ENCODE assay signal across 8 cellular contexts in genomic region chr11:64878223-64878493, GRCh38. TPM values are rescaled to one million over a fixed set of nuclear protein-coding genes. Genes with fewer than 3 reads are reported as not detected.
DNase-seq lines count a peak whose midpoint lies in the region; ATAC-seq and TF ChIP-seq lines count a peak whose summit lies in the region.

No MANE protein-coding gene starts in this region.

- H3K27me3 Mint-ChIP-seq in CD14-positive monocyte (ENCODE audit: low read depth in 3 of 3) = peaks cover 0 to 20% (median 9%) of the 10 kb centered on the region in 3 donors
- no peaks in the 10 kb centered on the region for H3K27me3 Mint-ChIP-seq in stimulated activated memory B cell treated with anti-CD40 and anti-IgM and Interleukin-4, amounts not matched to agents 10 μg/mL and 1 μg/mL and 100 μg/mL, for 72 hours

- H3K4me3 Mint-ChIP-seq in CD14-positive monocyte = peak overlapping the region; percentile 96 to 100
- peak overlapping the region; percentile 95 for H3K4me3 Mint-ChIP-seq in stimulated activated memory B cell treated with anti-CD40 and anti-IgM and Interleukin-4, amounts not matched to agents 10 μg/mL and 1 μg/mL and 100 μg/mL, for 72 hours

- intact Hi-C loops in CD14-positive monocyte (cut with micrococcal nuclease) = loop anchor here in 1 of 2 donors (1.0 kb wide), 1 partner anchor 8 kb away; no protein-coding TSS in a partner anchor

- H3K4me1 ChIP-seq in iPS DF 6.9 (ENCODE audit: control insufficient read depth, insufficient read depth, low read length) = peaks cover 9% of the 10 kb centered on the region

- no peaks in the 10 kb centered on the region for H3K9me3 ChIP-seq in iPS DF 6.9 (ENCODE audit: control insufficient read depth, insufficient read depth, low read length)

- no peak for TF ChIP-seq CTCF in CD14-positive monocyte (IDR thresholded peaks at IDR 0.05)

- DNase-seq in CD14-positive monocyte (ENCODE audit: low spot score) = no peak
- DNase-seq in activated naive CD4-positive, alpha-beta T cell treated with anti-CD3 and anti-CD28 coated beads, Interleukin-2, amount 50 U/mL, for 72 hours (ENCODE audit: low spot score in 2 of 2) = no peak
- no peak for DNase-seq in iPS DF 6.9 (ENCODE audit: low read depth, low spot score)
- DNase-seq in G401 (ENCODE audit: low spot score) = no peak
- DNase-seq in NCI-H446 (lab: John Stamatoyannopoulos, UW) = no peak
- no peak for DNase-seq in islet precursor cell

- WGBS in iPS DF 6.9 (ENCODE audit: insufficient coverage, insufficient read length) = no CpG with 5 or more reads among the region's 21 CpGs

- no peak overlapping the region for H3K27ac ChIP-seq in iPS DF 6.9 (ENCODE audit: low read length)

- H3K27ac Mint-ChIP-seq in CD14-positive monocyte = peak overlapping the region; percentile 83 to 100 (median 92)
- peak overlapping the region; percentile 87 to 97 for H3K27ac Mint-ChIP-seq in activated naive CD4-positive, alpha-beta T cell treated with anti-CD3 and anti-CD28 coated beads, Interleukin-2, amount 50 U/mL, for 72 hours
- H3K27ac Mint-ChIP-seq in stimulated activated memory B cell treated with anti-CD40 and anti-IgM and Interleukin-4, amounts not matched to agents 10 μg/mL and 1 μg/mL and 100 μg/mL, for 72 hours = peak overlapping the region; percentile 86

- H3K4me1 Mint-ChIP-seq in CD14-positive monocyte = peaks cover 64% of the 10 kb centered on the region
- peaks cover 61% of the 10 kb centered on the region for H3K4me1 Mint-ChIP-seq in stimulated activated memory B cell treated with anti-CD40 and anti-IgM and Interleukin-4, amounts not matched to agents 10 μg/mL and 1 μg/mL and 100 μg/mL, for 72 hours

- peaks cover 0 to 5% (median 0%) of the 10 kb centered on the region in 7 donors for H3K9me3 Mint-ChIP-seq in CD14-positive monocyte
- H3K9me3 Mint-ChIP-seq in activated naive CD4-positive, alpha-beta T cell treated with anti-CD3 and anti-CD28 coated beads, Interleukin-2, amount 50 U/mL, for 72 hours = no peaks in the 10 kb centered on the region
- no peaks in the 10 kb centered on the region for H3K9me3 Mint-ChIP-seq in stimulated activated memory B cell treated with anti-CD40 and anti-IgM and Interleukin-4, amounts not matched to agents 10 μg/mL and 1 μg/mL and 100 μg/mL, for 72 hours

- no peaks in the 10 kb centered on the region; the same call in 1 of the 2 replicates for H3K27me3 ChIP-seq in iPS DF 6.9 (ENCODE audit: control insufficient read depth, insufficient read depth, low read length)

- H3K4me3 ChIP-seq in iPS DF 6.9 (ENCODE audit: low read length) = peak overlapping the region; percentile 84

- peak; percentile 8 for ATAC-seq in HG02840 (IDR thresholded peaks at IDR 0.05; ENCODE audit: low FRiP score, unreplicated experiment)
- no peak for ATAC-seq in activated naive CD4-positive, alpha-beta T cell treated with anti-CD3 and anti-CD28 coated beads, Interleukin-2, amount 50 U/mL, for 72 hours
- ATAC-seq in stimulated activated memory B cell treated with anti-CD40 and anti-IgM and Interleukin-4, amounts not matched to agents 10 μg/mL and 1 μg/mL and 100 μg/mL, for 72 hours = peak; percentile 41

- H3K36me3 ChIP-seq in iPS DF 6.9 (ENCODE audit: control insufficient read depth, insufficient read depth, low read length) = no peaks in the 10 kb centered on the region

- in situ Hi-C loops in G401 (cut with HindIII; ENCODE audit: low sequenced_read_pairs) = no loop called here

- peaks cover 32 to 36% of the 10 kb centered on the region in 2 donors for H3K36me3 Mint-ChIP-seq in CD14-positive monocyte
- H3K36me3 Mint-ChIP-seq in activated naive CD4-positive, alpha-beta T cell treated with anti-CD3 and anti-CD28 coated beads, Interleukin-2, amount 50 U/mL, for 72 hours = peaks cover 38 to 40% of the 10 kb centered on the region in 2 donors
- peaks cover 41% of the 10 kb centered on the region for H3K36me3 Mint-ChIP-seq in stimulated activated memory B cell treated with anti-CD40 and anti-IgM and Interleukin-4, amounts not matched to agents 10 μg/mL and 1 μg/mL and 100 μg/mL, for 72 hours

RNA-seq across cellular contexts. Expression of gene EHD1, which starts 0.3 kb away (rescaled TPM):
- 10 to 100 TPM; 30.3 to 48.4 TPM for polyA plus RNA-seq in CD14-positive monocyte
- 100 to 1,000 TPM in 1 of 2 donors, 10 to 100 TPM in 1; 93.1 to 123 TPM for total RNA-seq in activated naive CD4-positive, alpha-beta T cell treated with anti-CD3 and anti-CD28 coated beads, Interleukin-2, amount 50 U/mL, for 72 hours
- total RNA-seq in G401 (2014; rRNA removed; shearing (Covaris generic)) = 25.3 and 32.4 TPM in 2 replicates

RNA-seq across cellular contexts. Expression of gene CDC42BPG, which starts 33.7 kb away (rescaled TPM):
- not detected for polyA plus RNA-seq in CD14-positive monocyte
- under 1 TPM; 0.61 to 0.76 TPM for total RNA-seq in activated naive CD4-positive, alpha-beta T cell treated with anti-CD3 and anti-CD28 coated beads, Interleukin-2, amount 50 U/mL, for 72 hours
- 1.6 and 2.3 TPM in 2 replicates for total RNA-seq in G401 (2014; rRNA removed; shearing (Covaris generic))

RNA-seq across cellular contexts. Expression of gene ATG2A, which starts 38.9 kb away (rescaled TPM):
- 1 to 10 TPM; 2.6 to 4.0 TPM for polyA plus RNA-seq in CD14-positive monocyte
- total RNA-seq in activated naive CD4-positive, alpha-beta T cell treated with anti-CD3 and anti-CD28 coated beads, Interleukin-2, amount 50 U/mL, for 72 hours = 10 to 100 TPM; 21.2 to 26.8 TPM
- total RNA-seq in G401 (2014; rRNA removed; shearing (Covaris generic)) = 15.8 and 20.5 TPM in 2 replicates

RNA-seq across cellular contexts. Expression of gene PPP2R5B, which starts 46.3 kb away (rescaled TPM):
- polyA plus RNA-seq in CD14-positive monocyte = 1 to 10 TPM; 9.0 to 9.4 TPM
- 10 to 100 TPM in 1 of 2 donors, 1 to 10 TPM in 1; 2.8 to 29.9 TPM for total RNA-seq in activated naive CD4-positive, alpha-beta T cell treated with anti-CD3 and anti-CD28 coated beads, Interleukin-2, amount 50 U/mL, for 72 hours
- total RNA-seq in G401 (2014; rRNA removed; shearing (Covaris generic)) = 11.7 and 20.5 TPM in 2 replicates

RNA-seq across cellular contexts. Expression of gene GPHA2, which starts 57.5 kb away (rescaled TPM):
- polyA plus RNA-seq in CD14-positive monocyte = not detected
- total RNA-seq in activated naive CD4-positive, alpha-beta T cell treated with anti-CD3 and anti-CD28 coated beads, Interleukin-2, amount 50 U/mL, for 72 hours = not detected
- total RNA-seq in G401 (2014; rRNA removed; shearing (Covaris generic)) = 0.54 and 0.80 TPM in 2 replicates

Comparison
In these comparisons a context has a peak if more than half of its experiments do, and no peak if none do; other contexts are left out.
1. ATAC-seq: peak in HG02840 (single experiment) and stimulated activated memory B cell treated with anti-CD40 and anti-IgM and Interleukin-4, amounts not matched to agents 10 μg/mL and 1 μg/mL and 100 μg/mL, for 72 hours (single experiment); none in activated naive CD4-positive, alpha-beta T cell treated with anti-CD3 and anti-CD28 coated beads, Interleukin-2, amount 50 U/mL, for 72 hours (0 of 2).
2. Peak in every context shown above with its lines, with median percentiles within 50 percentile points of each other: H3K27ac Mint-ChIP-seq.